Comparison of ENCODE assay signal across 1 cellular context in genomic region chr12:103840881-103841689, GRCh38.
TF ChIP-seq lines count a peak whose summit lies in the region.

Gene NT5DC3, minus strand, starts transcription at chr12:103841234. Its CDS starts 78 bp downstream, at chr12:103841156.

TF ChIP-seq in SK-N-SH, 30 proteins besides CTCF, POLR2A, EP300 and RAD21 (continued from another document):
- TF ChIP-seq REST (IDR thresholded peaks at IDR 0.05; ENCODE audit: low read depth, low read length): 0 out of 2 replicates have a peak, but pooled peaks have one; percentile 47
